In the genomic region with DNA sequence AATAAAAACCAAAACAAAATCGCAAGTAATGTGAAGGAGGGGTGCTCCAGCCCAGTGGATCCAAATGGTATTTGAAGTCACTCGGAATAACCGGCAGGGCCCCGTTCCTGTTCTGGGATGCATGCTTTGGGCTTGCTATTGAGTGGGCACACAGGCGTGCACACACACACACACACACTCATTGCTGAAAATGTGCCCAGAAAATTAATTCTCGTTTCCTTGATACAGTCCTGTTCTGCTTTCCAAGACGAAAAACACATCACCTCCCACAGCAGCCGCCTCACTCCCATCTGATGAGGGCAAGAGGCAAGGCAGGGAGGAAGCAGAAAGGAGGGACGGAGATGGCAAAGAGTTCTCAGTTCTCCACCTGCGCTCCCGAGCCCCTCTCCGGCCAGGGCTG, we compare ENCODE assay signal across 22 cellular contexts.
"Had no signal": no experiment of that assay in that cellular context is flagged by ENCODE, and none has a peak within 500 bp of the region (broad histone marks: within the 10 kb centered on the region; RNA-seq: fewer than 3 reads in every experiment).

No MANE protein-coding gene starts in this region.

- ATAC-seq: gastroesophageal sphincter; naive thymus-derived CD8-positive, alpha-beta T cell; stimulated activated memory B cell treated with anti-CD40 and anti-IgM and Interleukin-4, amounts not matched to agents 10 μg/mL and 1 μg/mL and 100 μg/mL, for 72 hours; stimulated activated naive CD8-positive, alpha-beta T cell treated with anti-CD3 and anti-CD28 coated beads, Interleukin-15, Interleukin-2, amounts not matched to agents 100 U/mL and 50 U/mL, for 24 hours had no signal

- H3K4me1 ChIP-seq: foreskin keratinocyte, gastroesophageal sphincter, parathyroid adenoma, tibial artery had no signal

- H3K27me3 ChIP-seq: hepatocyte, right lobe of liver, testis had no signal

- H3K27ac ChIP-seq: coronary artery, esophagus muscularis mucosa, foreskin keratinocyte, gastroesophageal sphincter, heart left ventricle, parathyroid adenoma, right lobe of liver, testis, tibial artery had no signal

- H3K36me3 Mint-ChIP-seq: stimulated activated memory B cell treated with anti-CD40 and anti-IgM and Interleukin-4, amounts not matched to agents 10 μg/mL and 1 μg/mL and 100 μg/mL, for 72 hours; type B pancreatic cell had no signal

- H3K4me3 Mint-ChIP-seq: memory B cell; naive thymus-derived CD8-positive, alpha-beta T cell; stimulated activated memory B cell treated with anti-CD40 and anti-IgM and Interleukin-4, amounts not matched to agents 10 μg/mL and 1 μg/mL and 100 μg/mL, for 72 hours; type B pancreatic cell had no signal

- H3K4me3 ChIP-seq: coronary artery, esophagus muscularis mucosa, gastroesophageal sphincter, heart left ventricle, hepatocyte, lung, right lobe of liver, testis, tibial artery had no signal

- H3K36me3 ChIP-seq: esophagus muscularis mucosa, gastroesophageal sphincter, heart left ventricle, right lobe of liver, tibial artery had no signal

- H3K9me3 Mint-ChIP-seq: type B pancreatic cell had no signal

- DNase-seq: dermis blood vessel endothelial cell; effector memory CD4-positive, alpha-beta T cell; heart left ventricle; kidney; midbrain; naive thymus-derived CD8-positive, alpha-beta T cell; right lobe of liver; stimulated activated CD4-positive, alpha-beta T cell treated with anti-CD3 and anti-CD28 coated beads, Interleukin-4, amount 100 ng/mL, for 4 hours; stimulated activated naive CD8-positive, alpha-beta T cell treated with anti-CD3 and anti-CD28 coated beads, Interleukin-15, Interleukin-2, amounts not matched to agents 100 U/mL and 50 U/mL, for 24 hours; testis; tibial artery had no signal

- H3K27ac Mint-ChIP-seq: memory B cell; naive thymus-derived CD8-positive, alpha-beta T cell; progenitor cell of endocrine pancreas; stimulated activated memory B cell treated with anti-CD40 and anti-IgM and Interleukin-4, amounts not matched to agents 10 μg/mL and 1 μg/mL and 100 μg/mL, for 72 hours; type B pancreatic cell had no signal

- H3K9me3 ChIP-seq: right lobe of liver, testis had no signal
